In the genomic region with DNA sequence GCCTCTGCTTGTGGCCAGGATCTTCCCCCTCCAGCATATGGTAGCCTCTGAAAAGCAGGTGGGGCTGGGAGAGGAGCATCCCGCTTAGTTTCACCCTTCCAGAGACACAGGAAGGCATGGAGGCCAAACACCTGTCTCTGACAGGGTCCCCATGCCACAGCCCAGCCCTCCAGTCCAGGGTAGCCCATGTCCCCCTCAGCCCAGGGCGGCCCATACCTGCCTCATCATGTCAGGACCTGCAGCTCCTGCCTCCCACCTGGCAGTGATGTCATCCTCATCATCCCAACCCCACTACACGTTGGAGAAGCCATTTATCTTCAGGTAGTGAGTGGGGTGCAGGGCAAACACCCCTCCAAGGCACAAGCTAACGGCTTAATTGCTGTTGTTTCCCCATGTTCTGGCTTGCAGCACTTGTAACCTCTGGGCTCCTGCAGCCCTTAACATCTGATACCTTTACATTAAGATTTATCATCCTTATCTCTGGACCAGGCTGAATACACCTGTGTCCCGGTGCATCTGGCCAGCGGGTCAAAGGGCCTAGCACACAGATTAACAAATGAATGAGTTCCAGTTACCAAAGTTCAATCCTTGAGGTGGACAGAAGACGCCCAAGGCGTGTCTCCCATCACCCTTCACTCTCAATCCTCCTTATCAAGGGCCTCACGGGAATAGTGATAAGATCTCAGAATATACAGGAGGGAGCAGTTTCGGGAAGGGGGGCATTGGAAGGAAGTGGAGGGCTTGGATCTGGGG, we compare ENCODE assay signal across 8 cellular contexts. TPM values are rescaled to one million over a fixed set of nuclear protein-coding genes. Genes with fewer than 3 reads are reported as not detected.
DNase-seq lines count a peak whose midpoint lies in the region; ATAC-seq and TF ChIP-seq lines count a peak whose summit lies in the region.

No MANE protein-coding gene starts in this region.

- H3K27me3 ChIP-seq in CD4-positive, alpha-beta memory T cell (ENCODE audit: insufficient read depth, low read length) = no peaks in the 10 kb centered on the region
- H3K27me3 ChIP-seq in MM.1S (replicated peaks; ENCODE audit: insufficient read depth, low read length) (no peaks in the 10 kb centered on the region), duodenal mucosa (ENCODE audit: control insufficient read depth in 1 of 2, insufficient read depth in 2 of 2, low read length in 2 of 2) (no peaks in the 10 kb centered on the region)

- H3K9me3 Mint-ChIP-seq in CD4-positive, alpha-beta memory T cell = peaks cover 0 to 26% (median 13%) of the 10 kb centered on the region in 8 donors
- H3K9me3 Mint-ChIP-seq in neural crest cell = no peaks in the 10 kb centered on the region

- peak overlapping the region; percentile 91 to 93 for H3K4me3 ChIP-seq in CD4-positive, alpha-beta memory T cell (ENCODE audit: low read length in 2 of 2)
- H3K4me3 ChIP-seq in MM.1S (ENCODE audit: low read length) = peak overlapping the region; percentile 69
- H3K4me3 ChIP-seq in duodenal mucosa (ENCODE audit: low read depth in 1 of 2, low read length in 2 of 2) = peak overlapping the region; percentile 76 to 77

- H3F3A ChIP-seq in MM.1S (ENCODE audit: insufficient read depth, low read length) = no peaks in the 10 kb centered on the region

- H3K4me3 Mint-ChIP-seq in CD4-positive, alpha-beta memory T cell = peak overlapping the region; percentile 85 to 100 (median 96)
- peak overlapping the region; percentile 91 for H3K4me3 Mint-ChIP-seq in neural crest cell

- ATAC-seq in GM19328 (IDR thresholded peaks at IDR 0.05; ENCODE audit: unreplicated experiment) = no peak

- peaks cover 16% of the 10 kb centered on the region for H3K4me1 ChIP-seq in CD4-positive, alpha-beta memory T cell (ENCODE audit: insufficient read depth, low read length)
- H3K4me1 ChIP-seq in MM.1S (ENCODE audit: low read length) (no peaks in the 10 kb centered on the region), duodenal mucosa (ENCODE audit: control insufficient read depth in 1 of 2, insufficient read depth in 2 of 2, low read length in 2 of 2) (peaks cover 15 to 18% of the 10 kb centered on the region in 2 donors)

- H3K36me3 Mint-ChIP-seq in CD4-positive, alpha-beta memory T cell = peaks cover 11% of the 10 kb centered on the region in 2 donors
- peaks cover 11% of the 10 kb centered on the region for H3K36me3 Mint-ChIP-seq in neural crest cell (ENCODE audit: low read depth)

- no peaks in the 10 kb centered on the region for H3K36me3 ChIP-seq in CD4-positive, alpha-beta memory T cell (ENCODE audit: insufficient read depth, low read length)
- H3K36me3 ChIP-seq in MM.1S (replicated peaks; ENCODE audit: insufficient read depth, low read length) (no peaks in the 10 kb centered on the region), duodenal mucosa (ENCODE audit: control insufficient read depth in 1 of 2, insufficient read depth in 2 of 2, low read length in 2 of 2) (no peaks in the 10 kb centered on the region)

- peaks cover 0 to 11% of the 10 kb centered on the region in 2 donors for H3K27me3 Mint-ChIP-seq in CD4-positive, alpha-beta memory T cell
- H3K27me3 Mint-ChIP-seq in neural crest cell (ENCODE audit: low read depth) = peaks cover 3% of the 10 kb centered on the region

- H3K27ac ChIP-seq in CD4-positive, alpha-beta memory T cell (ENCODE audit: low read depth, low read length) = peak overlapping the region; percentile 58
- H3K27ac ChIP-seq in MM.1S (ENCODE audit: low read length) (no peak overlapping the region), duodenal mucosa (ENCODE audit: low read depth, low read length) (no peak overlapping the region)

- H3K9me2 ChIP-seq in MM.1S (replicated peaks; ENCODE audit: insufficient read depth, low read length) = no peaks in the 10 kb centered on the region

- H3K4me2 ChIP-seq in MM.1S (ENCODE audit: low read depth, low read length) = peak overlapping the region; percentile 52

- peak overlapping the region in 5 of 7 donors; percentile 91 to 97 (median 93) for H3K27ac Mint-ChIP-seq in CD4-positive, alpha-beta memory T cell
- H3K27ac Mint-ChIP-seq in neural crest cell (ENCODE audit: unreplicated experiment) = no peak overlapping the region

- H3K79me2 ChIP-seq in MM.1S (ENCODE audit: low read length) = no peaks in the 10 kb centered on the region

- H3K9me3 ChIP-seq in CD4-positive, alpha-beta memory T cell (ENCODE audit: control insufficient read depth in 1 of 2, low read length in 2 of 2) = peaks cover 0 to 1% of the 10 kb centered on the region in 2 donors
- no peaks in the 10 kb centered on the region for H3K9me3 ChIP-seq in MM.1S (replicated peaks; ENCODE audit: insufficient read depth, low read length)
- H3K9me3 ChIP-seq in duodenal mucosa (ENCODE audit: control insufficient read depth in 1 of 2, low read length in 2 of 2) = peaks cover under 1 to 3% of the 10 kb centered on the region in 2 donors

- H3K4me1 Mint-ChIP-seq in CD4-positive, alpha-beta memory T cell = peaks cover 16 to 25% (median 22%) of the 10 kb centered on the region in 4 donors
- H3K4me1 Mint-ChIP-seq in neural crest cell = peaks cover 20% of the 10 kb centered on the region

- no peaks in the 10 kb centered on the region for H4K20me1 ChIP-seq in MM.1S (ENCODE audit: insufficient read depth, low read length)

- H3K9ac ChIP-seq in MM.1S (ENCODE audit: low read length) (peak overlapping the region; percentile 28; the same call in 1 of the 2 replicates), duodenal mucosa (ENCODE audit: low read depth in 1 of 2, low read length in 2 of 2) (peak overlapping the region; percentile 27 to 68)

- TF ChIP-seq CTCF in MM.1S (IDR thresholded peaks at IDR 0.05; ENCODE audit: low read length) (no peak), neural crest cell (conservative IDR thresholded peaks at IDR 0.05) (no peak), GM10248 (IDR thresholded peaks at IDR 0.05; ENCODE audit: control extremely low read depth, extremely low read depth, low read depth, missing control alignments) (no peak)

- intact Hi-C loops in CD4-positive, alpha-beta memory T cell (cut with micrococcal nuclease) = no loop called here

- POLR2A ChIA-PET in CD4-positive, alpha-beta memory T cell (lab: Charles Lee; ENCODE audit: partially characterized antibody) = interaction anchor here (1.6 to 2.3 kb wide), 2 partner anchors 22 to 111 kb away, joined by 5 to 7 read pairs; partner anchors contain the start of gene ZNF175
- POLR2A ChIA-PET in GM10248 (lab: Yijun Ruan, JAX) = no interaction called here

- CTCF ChIA-PET in CD4-positive, alpha-beta memory T cell (lab: Charles Lee; ENCODE audit: partially characterized antibody) = no interaction called here
- CTCF ChIA-PET in GM10248 (lab: Yijun Ruan, JAX) = interaction anchor here (1.1 kb wide), 1 partner anchor 28 kb away, joined by 3 read pairs; no protein-coding TSS in a partner anchor

- peak overlapping the region; percentile 80; the same call in 1 of the 2 replicates for H2AFZ ChIP-seq in MM.1S (ENCODE audit: low read length)

- no peak for DNase-seq in CD4-positive, alpha-beta memory T cell
- DNase-seq in MM.1S (no peak), neural crest cell (ENCODE audit: low read depth, low spot score) (no peak), NCI-H2029 (lab: John Stamatoyannopoulos, UW) (no peak), dermis blood vessel endothelial cell (no peak), GM10248 (ENCODE audit: extremely low spot score) (no peak)

RNA-seq across cellular contexts. Expression of gene ZNF175, which starts 22.2 kb away (rescaled TPM):
- 10 to 100 TPM; 17.1 to 17.4 TPM for total RNA-seq in CD4-positive, alpha-beta memory T cell
- polyA plus RNA-seq in CD4-positive, alpha-beta memory T cell = 1 to 10 TPM in 1 of 2 donors, under 1 TPM in 1; 0.65 to 2.6 TPM
- total RNA-seq in neural crest cell (12.9 and 15.8 TPM in 2 replicates), dermis blood vessel endothelial cell (4.3 and 8.3 TPM in 2 replicates)

RNA-seq across cellular contexts. Expression of gene SIGLEC5, which starts 36.9 kb away (rescaled TPM):
- total RNA-seq in CD4-positive, alpha-beta memory T cell = not detected
- not detected for polyA plus RNA-seq in CD4-positive, alpha-beta memory T cell
- total RNA-seq in neural crest cell (not detected in 2 replicates), dermis blood vessel endothelial cell (not detected in 2 replicates)

RNA-seq across cellular contexts. Expression of gene SIGLEC14, which starts 53.3 kb away (rescaled TPM):
- total RNA-seq in CD4-positive, alpha-beta memory T cell = 1 to 10 TPM in 1 of 2 experiments, under 1 TPM in 1; 0.69 to 1.4 TPM
- polyA plus RNA-seq in CD4-positive, alpha-beta memory T cell = under 1 TPM in 1 of 2 donors, not detected in 1; 0.11 TPM
- total RNA-seq in neural crest cell = not detected in 2 replicates
- total RNA-seq in dermis blood vessel endothelial cell = not detected in 2 replicates
